ENCODE assay signal across 1 cellular context in genomic region chr20:53643031-53643832, GRCh38.
A peak's percentile ranks its signal among the peaks of the same experiment; 100 is the strongest.
TF ChIP-seq lines count a peak whose summit lies in the region.

No MANE protein-coding gene starts in this region.

TF ChIP-seq in SK-N-SH, 30 proteins besides CTCF, POLR2A, EP300 and RAD21 (continued from another document):
- no peak for TF ChIP-seq USF1 (IDR thresholded peaks at IDR 0.05; ENCODE audit: borderline replicate concordance, low read depth)
- peak; percentile 78 for TF ChIP-seq JUND (IDR thresholded peaks at IDR 0.05)
- TF ChIP-seq FOSL2 (IDR thresholded peaks at IDR 0.05; ENCODE audit: borderline replicate concordance, low read depth): peak; percentile 86; the same call in 1 of the 2 replicates
- TF ChIP-seq RCOR1 (IDR thresholded peaks at IDR 0.05; ENCODE audit: low read length): no peak
- TF ChIP-seq MAX (IDR thresholded peaks at IDR 0.05; ENCODE audit: low read depth): peak; percentile 54; the same call in 1 of the 2 replicates
- no peak for TF ChIP-seq GABPA (IDR thresholded peaks at IDR 0.05; ENCODE audit: low read depth)
- TF ChIP-seq EZH2phosphoT487 (IDR thresholded peaks at IDR 0.05; ENCODE audit: borderline replicate concordance, low read depth): no peak
- no peak for TF ChIP-seq FOXJ3 (CRISPR knock-in tag; IDR thresholded peaks at IDR 0.05)
- peak; percentile 32; the same call in 1 of the 2 replicates for TF ChIP-seq YY1 (IDR thresholded peaks at IDR 0.05; ENCODE audit: low read depth)
- TF ChIP-seq RXRA (IDR thresholded peaks at IDR 0.05; ENCODE audit: borderline replicate concordance, low read depth): peak; percentile 45; the same call in 1 of the 2 replicates
